In genomic region chr9:122350577-122351355, GRCh38 we compare ENCODE assay signal across 8 cellular contexts. TPM values are rescaled to one million over a fixed set of nuclear protein-coding genes. Genes with fewer than 3 reads are reported as not detected.
DNase-seq lines count a peak whose midpoint lies in the region; ATAC-seq lines count a peak whose summit lies in the region.

No MANE protein-coding gene starts in this region.

- DNase-seq in SIG-M5 treated with dmso at 0.1 percent for 504 hours (lab: John Stamatoyannopoulos, UW; ENCODE audit: unreplicated experiment) (peak; percentile 56), SIG-M5 (lab: John Stamatoyannopoulos, UW) (no peak), NCI-H2227 treated with DMSO at 0.1 percent for 48 hours (lab: John Stamatoyannopoulos, UW) (peak; percentile 66), left lobe of liver (ENCODE audit: low spot score) (peak; percentile 83)
- peak; percentile 83 for DNase-seq in activated CD4-positive, CD25-positive, alpha-beta regulatory T cell treated with anti-CD3 and anti-CD28 coated beads, Interleukin-2, amount 50 U/mL, for 72 hours
- peak; percentile 62 for DNase-seq in central memory CD4-positive, alpha-beta T cell
- DNase-seq in stimulated activated CD4-positive, alpha-beta T cell treated with anti-CD3 and anti-CD28 coated beads, Interleukin-4, amount 100 ng/mL, for 4 hours, result peak; percentile 62 to 74

- ATAC-seq in HG03064 (IDR thresholded peaks at IDR 0.05; ENCODE audit: low read depth, unreplicated experiment), result peak; percentile 62
- ATAC-seq in left lobe of liver, result peak; percentile 88

RNA-seq across cellular contexts. Expression of gene PTGS1, which starts 20.1 kb away (rescaled TPM):
- total RNA-seq in left lobe of liver, result 2.0 TPM
